ENCODE assay signal across 20 cellular contexts in genomic region chr5:54930736-54931135, GRCh38. TPM values are rescaled to one million over a fixed set of nuclear protein-coding genes. Genes with fewer than 3 reads are reported as not detected.
DNase-seq lines count a peak whose midpoint lies in the region.
"Had no signal": no experiment of that assay in that cellular context is flagged by ENCODE, and none has a peak within 500 bp of the region (broad histone marks: within the 10 kb centered on the region; RNA-seq: fewer than 3 reads in every experiment).

No MANE protein-coding gene starts in this region.

- DNase-seq in activated CD4-positive, alpha-beta T cell treated with anti-CD3 and anti-CD28 coated beads, Interleukin-2, amount 10 ng/mL, durations not matched to agents 24 days and 14 days = peak; percentile 55
- DNase-seq in activated CD4-positive, alpha-beta T cell treated with anti-CD3 and anti-CD28 coated beads, Interleukin-2, amount 50 U/mL, for 1 hour = no peak
- peak; percentile 42 to 53 for DNase-seq in activated T-cell treated with anti-CD3 and anti-CD28 coated beads, Interleukin-2, amount 50 U/mL, for 48 hours
- DNase-seq in activated T-cell treated with anti-CD3 and anti-CD28 coated beads for 4 hours (no peak), MV-4-11 (lab: John Stamatoyannopoulos, UW) (no peak), posterior cingulate gyrus (no peak)
- peak; percentile 28 for DNase-seq in activated naive CD8-positive, alpha-beta T cell treated with anti-CD3 and anti-CD28 coated beads for 36 hours
- peak; percentile 26 to 56 for DNase-seq in stimulated activated CD8-positive, alpha-beta memory T cell treated with anti-CD3 and anti-CD28 coated beads, Interleukin-7, amount 100 ng/mL, for 48 hours (ENCODE audit: extremely low read depth in 1 of 2, low read depth in 1 of 2)
- DNase-seq: Calu3, DMS79 treated with DMSO at 0.1 percent for 48 hours, GF-D8, HCEC 1CT, IMR-90, KG1, MG63, NCI-H2029, NCI-H2227 treated with DMSO at 0.1 percent for 48 hours, NCI-H526 treated with DMSO at 0.1 percent for 48 hours, PC-9 had no signal

- H3K27ac Mint-ChIP-seq in activated CD4-positive, alpha-beta T cell treated with anti-CD3 and anti-CD28 coated beads, Interleukin-2, amount 10 ng/mL, durations not matched to agents 24 days and 14 days = no peak overlapping the region
- no peak overlapping the region for H3K27ac Mint-ChIP-seq in activated naive CD8-positive, alpha-beta T cell treated with anti-CD3 and anti-CD28 coated beads for 36 hours

- peaks cover 10% of the 10 kb centered on the region for H3K9me3 Mint-ChIP-seq in activated CD4-positive, alpha-beta T cell treated with anti-CD3 and anti-CD28 coated beads, Interleukin-2, amount 10 ng/mL, durations not matched to agents 24 days and 14 days
- H3K9me3 Mint-ChIP-seq in activated naive CD8-positive, alpha-beta T cell treated with anti-CD3 and anti-CD28 coated beads for 36 hours = peaks cover 6% of the 10 kb centered on the region

- peaks cover 25% of the 10 kb centered on the region for H3K27me3 Mint-ChIP-seq in activated CD4-positive, alpha-beta T cell treated with anti-CD3 and anti-CD28 coated beads, Interleukin-2, amount 10 ng/mL, durations not matched to agents 24 days and 14 days
- H3K27me3 Mint-ChIP-seq in activated naive CD8-positive, alpha-beta T cell treated with anti-CD3 and anti-CD28 coated beads for 36 hours = peaks cover 10% of the 10 kb centered on the region

- intact Hi-C loops in activated CD4-positive, alpha-beta T cell treated with anti-CD3 and anti-CD28 coated beads, Interleukin-2, amount 10 ng/mL, durations not matched to agents 24 days and 14 days (cut with micrococcal nuclease) = loop anchor here (1.0 kb wide), 1 partner anchor 97 kb away; no protein-coding TSS in a partner anchor
- intact Hi-C loops in posterior cingulate gyrus (cut with DNase I) = no loop called here

- H3K36me3 Mint-ChIP-seq in activated CD4-positive, alpha-beta T cell treated with anti-CD3 and anti-CD28 coated beads, Interleukin-2, amount 10 ng/mL, durations not matched to agents 24 days and 14 days (ENCODE audit: low read depth) = peaks cover 6% of the 10 kb centered on the region
- H3K36me3 Mint-ChIP-seq in activated naive CD8-positive, alpha-beta T cell treated with anti-CD3 and anti-CD28 coated beads for 36 hours = peaks cover 2% of the 10 kb centered on the region

- H3K4me3 Mint-ChIP-seq in activated CD4-positive, alpha-beta T cell treated with anti-CD3 and anti-CD28 coated beads, Interleukin-2, amount 10 ng/mL, durations not matched to agents 24 days and 14 days = no peak overlapping the region
- no peak overlapping the region for H3K4me3 Mint-ChIP-seq in activated naive CD8-positive, alpha-beta T cell treated with anti-CD3 and anti-CD28 coated beads for 36 hours

- H3K4me1 Mint-ChIP-seq in activated CD4-positive, alpha-beta T cell treated with anti-CD3 and anti-CD28 coated beads, Interleukin-2, amount 10 ng/mL, durations not matched to agents 24 days and 14 days = peaks cover 8% of the 10 kb centered on the region
- peaks cover 3% of the 10 kb centered on the region for H3K4me1 Mint-ChIP-seq in activated naive CD8-positive, alpha-beta T cell treated with anti-CD3 and anti-CD28 coated beads for 36 hours

RNA-seq across cellular contexts. Expression of gene ESM1, which starts 54.7 kb away (rescaled TPM):
- not detected in 2 replicates for total RNA-seq in activated CD4-positive, alpha-beta T cell treated with anti-CD3 and anti-CD28 coated beads, Interleukin-2, amount 10 ng/mL, durations not matched to agents 24 days and 14 days
- not detected for total RNA-seq in activated naive CD8-positive, alpha-beta T cell treated with anti-CD3 and anti-CD28 coated beads for 36 hours
- total RNA-seq: Calu3, H1 had no signal

Comparison
In these comparisons a context has a peak if more than half of its experiments do, and no peak if none do; other contexts are left out.
1. DNase-seq: peak in activated CD4-positive, alpha-beta T cell treated with anti-CD3 and anti-CD28 coated beads, Interleukin-2, amount 10 ng/mL, durations not matched to agents 24 days and 14 days (single experiment), activated T-cell treated with anti-CD3 and anti-CD28 coated beads, Interleukin-2, amount 50 U/mL, for 48 hours (2 of 2), activated naive CD8-positive, alpha-beta T cell treated with anti-CD3 and anti-CD28 coated beads for 36 hours (single experiment) and stimulated activated CD8-positive, alpha-beta memory T cell treated with anti-CD3 and anti-CD28 coated beads, Interleukin-7, amount 100 ng/mL, for 48 hours (2 of 2); none in activated CD4-positive, alpha-beta T cell treated with anti-CD3 and anti-CD28 coated beads, Interleukin-2, amount 50 U/mL, for 1 hour (single experiment), activated T-cell treated with anti-CD3 and anti-CD28 coated beads for 4 hours (single experiment), MV-4-11 (single experiment) and posterior cingulate gyrus (0 of 10).